23 cellular contexts compared by ENCODE assay signal in the genomic region with DNA sequence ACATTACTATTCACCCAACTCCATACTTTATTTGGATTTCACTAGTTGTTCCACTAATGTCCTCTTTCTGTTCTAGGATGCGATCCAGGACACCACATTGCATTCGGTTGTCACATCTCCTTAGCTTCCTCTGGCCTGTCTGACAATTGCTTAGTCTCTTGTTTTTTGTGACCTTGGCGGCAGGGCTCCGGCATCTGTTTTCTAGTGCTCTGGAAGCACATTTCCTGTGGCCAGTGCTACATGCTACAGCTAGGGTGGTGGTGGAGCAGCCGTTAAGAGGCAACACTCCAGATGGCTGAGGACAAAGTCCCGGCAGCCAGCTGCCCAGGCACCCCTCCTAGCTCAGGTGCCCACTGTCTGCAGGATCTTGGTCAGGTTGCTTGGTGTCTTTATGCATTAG. TPM values are rescaled to one million over a fixed set of nuclear protein-coding genes. Genes with fewer than 3 reads are reported as not detected.
DNase-seq lines count a peak whose midpoint lies in the region; ATAC-seq, FAIRE-seq and TF ChIP-seq lines count a peak whose summit lies in the region.
"Had no signal": no experiment of that assay in that cellular context is flagged by ENCODE, and none has a peak within 500 bp of the region (broad histone marks: within the 10 kb centered on the region; RNA-seq: fewer than 3 reads in every experiment).

No MANE protein-coding gene starts in this region.

- FAIRE-seq in kidney (lab: Jason Lieb, UNC): no peak
- FAIRE-seq: A204.1 had no signal

- peak overlapping the region; percentile 78 for H3K27ac ChIP-seq in neutrophil
- H3K27ac ChIP-seq in kidney (ENCODE audit: low read depth in 2 of 2, low read length in 2 of 2): no peak overlapping the region
- H3K27ac ChIP-seq: BLaER1 had no signal

- H3K9me3 ChIP-seq in neutrophil: no peaks in the 10 kb centered on the region
- no peaks in the 10 kb centered on the region for H3K9me3 ChIP-seq in kidney (ENCODE audit: control insufficient read depth in 1 of 2, low read length in 2 of 2)
- H3K9me3 ChIP-seq: BLaER1, MG63, SK-N-SH had no signal

- DNase-seq in COLO668 (lab: John Stamatoyannopoulos, UW; ENCODE audit: unreplicated experiment) (peak; percentile 3), NCI-H82 treated with DMSO at 0.1 percent for 48 hours (lab: John Stamatoyannopoulos, UW; ENCODE audit: unreplicated experiment) (peak; percentile 73), left cardiac atrium (no peak), NCI-H1417 (lab: John Stamatoyannopoulos, UW) (no peak), OCI-M1 (lab: John Stamatoyannopoulos, UW) (no peak), kidney (no peak)
- DNase-seq: CD8-positive, alpha-beta T cell; DMS153; EL; H9; Karpas-422; MG63; NCI-H1092; NCI-H1694 treated with DMSO at 0.1 percent for 48 hours; NCI-H2107; NCI-H345; NCI-H774; SHP77; SK-N-SH had no signal

- no peaks in the 10 kb centered on the region for H3K27me3 ChIP-seq in neutrophil
- H3K27me3 ChIP-seq: BLaER1, MG63 had no signal

- intact Hi-C loops in left cardiac atrium (cut with DNase I) (no loop called here), kidney (cut with DNase I) (no loop called here)

- no peak overlapping the region for H3K9ac ChIP-seq in kidney (ENCODE audit: low read length in 2 of 2)
- H3K9ac ChIP-seq: BLaER1, SK-N-SH had no signal

- no peak for TF ChIP-seq CTCF in neutrophil (IDR thresholded peaks at IDR 0.05)
- no peak for TF ChIP-seq CTCF in kidney (IDR thresholded peaks at IDR 0.05; ENCODE audit: borderline replicate concordance, extremely low read depth, insufficient read depth)

- peak; percentile 62 to 64 for ATAC-seq in left cardiac atrium
- ATAC-seq in HG03045 (IDR thresholded peaks at IDR 0.05; ENCODE audit: unreplicated experiment): no peak
- ATAC-seq: CD8-positive, alpha-beta T cell had no signal

- H3K36me3 ChIP-seq in neutrophil: peaks cover 30% of the 10 kb centered on the region
- peaks cover 0 to 2% of the 10 kb centered on the region in 2 donors for H3K36me3 ChIP-seq in kidney (ENCODE audit: control insufficient read depth in 1 of 2, insufficient read depth in 2 of 2, low read length in 2 of 2)
- H3K36me3 ChIP-seq: MG63 had no signal

- H3K4me3 ChIP-seq in neutrophil (ENCODE audit: low read depth in 1 of 2, low read length in 1 of 2) (no peak overlapping the region), kidney (ENCODE audit: low read length in 2 of 2) (no peak overlapping the region)
- H3K4me3 ChIP-seq: BLaER1, MG63 had no signal

- H3K4me1 ChIP-seq in neutrophil (ENCODE audit: control insufficient read depth in 1 of 2, insufficient read depth in 1 of 2, low read depth in 1 of 2, low read length in 1 of 2) (peaks cover 98 to 100% of the 10 kb centered on the region in 2 experiments), kidney (ENCODE audit: control insufficient read depth in 1 of 2, insufficient read depth in 1 of 2, low read depth in 1 of 2, low read length in 2 of 2) (peaks cover 17 to 28% of the 10 kb centered on the region in 2 donors)

RNA-seq across cellular contexts. Expression of a gene that starts 6.8 kb away (rescaled TPM):
- total RNA-seq in left cardiac atrium (10 to 100 TPM; 10.6 to 14.1 TPM), kidney (43.2 TPM)
- 57.2 TPM for polyA plus RNA-seq in kidney (ENCODE audit: insufficient read depth, low read depth, low replicate concordance)

RNA-seq across cellular contexts. Expression of a gene that starts 48.3 kb away (rescaled TPM):
- total RNA-seq in left cardiac atrium: not detected
- not detected for total RNA-seq in kidney
- not detected for polyA plus RNA-seq in kidney (ENCODE audit: insufficient read depth, low read depth, low replicate concordance)
- total RNA-seq: CD8-positive, alpha-beta T cell; H9 had no signal
- polyA plus RNA-seq: SK-N-SH had no signal

RNA-seq across cellular contexts. Expression of a gene that starts 48.6 kb away (rescaled TPM):
- total RNA-seq in left cardiac atrium (10 to 100 TPM; 61.2 to 70.4 TPM), kidney (38.0 TPM)
- polyA plus RNA-seq in kidney (ENCODE audit: insufficient read depth, low read depth, low replicate concordance): 109 TPM

Comparison
In these comparisons a context has a peak if more than half of its experiments do, and no peak if none do; other contexts are left out.
1. DNase-seq: peak in COLO668 (single experiment) and NCI-H82 treated with DMSO at 0.1 percent for 48 hours (single experiment); none in left cardiac atrium (single experiment), NCI-H1417 (0 of 3), OCI-M1 (single experiment) and kidney (single experiment).